21 cellular contexts compared by ENCODE assay signal in genomic region chr4:186487726-186488125, GRCh38.
"Had no signal": no experiment of that assay in that cellular context is flagged by ENCODE, and none has a peak within 500 bp of the region (broad histone marks: within the 10 kb centered on the region; RNA-seq: fewer than 3 reads in every experiment).

No MANE protein-coding gene starts in this region.

- H3K4me3 ChIP-seq: adrenal gland, breast epithelium, Peyer's patch had no signal

- H3K4me1 ChIP-seq: adrenal gland, breast epithelium, Peyer's patch had no signal

- DNase-seq: activated CD4-positive, alpha-beta memory T cell treated with anti-CD3 and anti-CD28 coated beads, Interleukin-2, amount 10 ng/mL, durations not matched to agents 7 days and 5 days; activated CD4-positive, alpha-beta T cell treated with anti-CD3 and anti-CD28 coated beads for 36 hours; activated CD4-positive, alpha-beta T cell treated with anti-CD3 and anti-CD28 coated beads, Interleukin-2, amount 50 U/mL, for 1 hour; activated naive CD4-positive, alpha-beta T cell treated with anti-CD3 and anti-CD28 coated beads, Interleukin-2, amount 50 U/mL, for 16 hours; activated naive CD8-positive, alpha-beta T cell treated with anti-CD3 and anti-CD28 coated beads, Interleukin-2, amount 10 ng/mL, durations not matched to agents 7 days and 5 days; adrenal gland; anterior cingulate cortex; Karpas-422; NCI-H1048; NCI-H146; NCI-H187 treated with DMSO at 0.1 percent for 48 hours; NCI-H2081 treated with DMSO at 0.1 percent for 48 hours; NCI-H2227 treated with DMSO at 0.1 percent for 48 hours; NCI-H446 treated with DMSO at 0.1 percent for 48 hours; NCI-H774; Peyer's patch; SHP77; T-helper 2 cell; T1000 had no signal

- H3K9me3 ChIP-seq: adrenal gland, breast epithelium, Peyer's patch had no signal

- H3K27me3 ChIP-seq: adrenal gland, breast epithelium, Peyer's patch had no signal

- H3K27ac ChIP-seq: adrenal gland, breast epithelium, Peyer's patch, RWPE1 had no signal

- H3K36me3 ChIP-seq: adrenal gland, breast epithelium, Peyer's patch had no signal

- ATAC-seq: activated CD4-positive, alpha-beta T cell treated with anti-CD3 and anti-CD28 coated beads for 36 hours had no signal
